2 cellular contexts compared by ENCODE assay signal in the genomic region with DNA sequence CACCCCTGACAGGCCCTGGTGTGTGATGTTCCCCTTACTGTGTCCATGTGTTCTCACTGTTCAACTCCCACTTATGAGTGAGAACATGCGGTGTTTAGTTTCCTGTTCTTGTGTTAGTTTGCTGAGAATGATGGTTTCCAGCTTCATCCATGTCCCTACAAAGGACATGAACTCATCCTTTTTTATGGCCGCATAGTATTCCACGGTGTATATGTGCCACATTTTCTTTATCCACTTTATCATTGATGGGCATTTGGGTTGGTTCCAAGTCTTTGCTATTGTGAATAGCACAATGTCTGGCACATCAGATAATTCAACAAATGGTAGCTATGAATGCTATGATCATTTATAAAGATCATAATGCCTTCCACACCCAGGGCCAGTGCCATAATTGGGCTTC.
TF ChIP-seq lines count a peak whose summit lies in the region.

No MANE protein-coding gene starts in this region.

TF ChIP-seq in HEK293, 187 proteins besides CTCF, POLR2A, EP300 and RAD21:
- TF ChIP-seq, protein P1, sequence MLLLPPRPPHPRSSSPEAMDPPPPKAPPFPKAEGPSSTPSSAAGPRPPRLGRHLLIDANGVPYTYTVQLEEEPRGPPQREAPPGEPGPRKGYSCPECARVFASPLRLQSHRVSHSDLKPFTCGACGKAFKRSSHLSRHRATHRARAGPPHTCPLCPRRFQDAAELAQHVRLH (tag by site-specific recombination; IDR thresholded peaks at IDR 0.05) = peak; percentile 64; the same call in 1 of the 2 replicates
- TF ChIP-seq ZNF146 (tag by site-specific recombination; IDR thresholded peaks at IDR 0.05) = peak; percentile 92

TF ChIP-seq in K562, 482 proteins besides CTCF, POLR2A, EP300 and RAD21:
- peak; percentile 23 for TF ChIP-seq ZNF146 (CRISPR knock-in tag; IDR thresholded peaks at IDR 0.05; ENCODE audit: unreplicated experiment)
TF ChIP-seq in K562: peak in this region for 1; not testable (repeated sequence) for 481.
